Comparison of ENCODE assay signal across 1 cellular context in genomic region chr9:129558551-129559505, GRCh38.
TF ChIP-seq lines count a peak whose summit lies in the region.

No MANE protein-coding gene starts in this region.

TF ChIP-seq in HepG2, 621 proteins besides CTCF, POLR2A, EP300 and RAD21 (continued from another document and continues in another):
- TF ChIP-seq MED8 (CRISPR knock-in tag; IDR thresholded peaks at IDR 0.05; ENCODE audit: insufficient replicate concordance) (peak; percentile 84), KMT2A (CRISPR knock-in tag; IDR thresholded peaks at IDR 0.05) (no peak; the same call in 1 of the 2 replicates), FLYWCH1 (CRISPR knock-in tag; IDR thresholded peaks at IDR 0.05) (no peak), GABPB1 (CRISPR knock-in tag; IDR thresholded peaks at IDR 0.05) (peak; percentile 62), GMEB2 (CRISPR knock-in tag; IDR thresholded peaks at IDR 0.05; ENCODE audit: low read depth) (0 out of 2 replicates have a peak, but pooled peaks have one; percentile 28), KLF15 (CRISPR knock-in tag; IDR thresholded peaks at IDR 0.05; ENCODE audit: borderline replicate concordance) (peak; percentile 97), NFAT5 (CRISPR knock-in tag; IDR thresholded peaks at IDR 0.05) (peak; percentile 99), CENPX (CRISPR knock-in tag; IDR thresholded peaks at IDR 0.05) (no peak), ZNF530 (CRISPR knock-in tag; IDR thresholded peaks at IDR 0.05; ENCODE audit: low read depth) (no peak), HNRNPUL1 (IDR thresholded peaks at IDR 0.05; ENCODE audit: low read depth, low read length) (0 out of 2 replicates have a peak, but pooled peaks have one; percentile 53), ZMYM4 (CRISPR knock-in tag; IDR thresholded peaks at IDR 0.05) (peak; percentile 73), SNRNP70 (IDR thresholded peaks at IDR 0.05; ENCODE audit: low read depth, low read length) (no peak), ZFYVE20 (CRISPR knock-in tag; IDR thresholded peaks at IDR 0.05; ENCODE audit: borderline replicate concordance, low read depth) (0 out of 2 replicates have a peak, but pooled peaks have one; percentile 72), SIX4 (CRISPR knock-in tag; IDR thresholded peaks at IDR 0.05) (peak; percentile 85), ZBTB34 (CRISPR knock-in tag; IDR thresholded peaks at IDR 0.05) (peak; percentile 91), TOE1 (CRISPR knock-in tag; IDR thresholded peaks at IDR 0.05) (peak; percentile 52; the same call in 1 of the 2 replicates), TFDP2 (CRISPR knock-in tag; IDR thresholded peaks at IDR 0.05) (peak; percentile 93), CENPT (CRISPR knock-in tag; IDR thresholded peaks at IDR 0.05; ENCODE audit: low read depth) (peak; percentile 91), GZF1 (CRISPR knock-in tag; IDR thresholded peaks at IDR 0.05) (peak; percentile 88; the same call in 1 of the 2 replicates), KLF13 (CRISPR knock-in tag; IDR thresholded peaks at IDR 0.05) (no peak), ZNF660 (CRISPR knock-in tag; IDR thresholded peaks at IDR 0.05; ENCODE audit: borderline replicate concordance, low read depth) (no peak), PHF20 (CRISPR knock-in tag; IDR thresholded peaks at IDR 0.05) (peak; percentile 12; the same call in 1 of the 2 replicates), MIER2 (CRISPR knock-in tag; IDR thresholded peaks at IDR 0.05) (peak; percentile 44; the same call in 1 of the 2 replicates), SMAD1 (CRISPR knock-in tag; IDR thresholded peaks at IDR 0.05; ENCODE audit: borderline replicate concordance, low read depth) (peak; percentile 23; the same call in 1 of the 2 replicates), ZNF746 (CRISPR knock-in tag; IDR thresholded peaks at IDR 0.05) (peak; percentile 100), ZNF646 (CRISPR knock-in tag; IDR thresholded peaks at IDR 0.05) (no peak), THRA (CRISPR knock-in tag; IDR thresholded peaks at IDR 0.05; ENCODE audit: borderline replicate concordance) (peak; percentile 72), TBP (CRISPR knock-in tag; IDR thresholded peaks at IDR 0.05) (no peak), MEIS1 (CRISPR knock-in tag; IDR thresholded peaks at IDR 0.05; ENCODE audit: borderline replicate concordance) (peak; percentile 78; the same call in 1 of the 2 replicates), TEF (CRISPR knock-in tag; IDR thresholded peaks at IDR 0.05) (peak; percentile 83), ZBTB37 (CRISPR knock-in tag; IDR thresholded peaks at IDR 0.05) (0 out of 2 replicates have a peak, but pooled peaks have one; percentile 24), GFI1 (CRISPR knock-in tag; IDR thresholded peaks at IDR 0.05; ENCODE audit: borderline replicate concordance) (peak; percentile 47; the same call in 1 of the 2 replicates), SIN3B (IDR thresholded peaks at IDR 0.05; ENCODE audit: low read length) (no peak), U2AF1 (optimal IDR thresholded peaks at IDR 0.05; ENCODE audit: low read depth, low read length) (no peak)
